Comparison of ENCODE assay signal across 14 cellular contexts in genomic region chr16:67860589-67861398, GRCh38. TPM values are rescaled to one million over a fixed set of nuclear protein-coding genes. Genes with fewer than 3 reads are reported as not detected.
DNase-seq lines count a peak whose midpoint lies in the region; ATAC-seq, FAIRE-seq and TF ChIP-seq lines count a peak whose summit lies in the region.
"Had no signal": no experiment of that assay in that cellular context is flagged by ENCODE, and none has a peak within 500 bp of the region (broad histone marks: within the 10 kb centered on the region; RNA-seq: fewer than 3 reads in every experiment).

No MANE protein-coding gene starts in this region.

- peak overlapping the region; percentile 79 for H3K27ac Mint-ChIP-seq in type B pancreatic cell

- no peak for DNase-seq in left ventricle myocardium inferior
- no peak for DNase-seq in left ventricle myocardium superior
- no peak for DNase-seq in GM12878 (ENCODE audit: low read depth, low spot score)
- no peak for DNase-seq in right cardiac atrium
- DNase-seq in type B pancreatic cell (ENCODE audit: extremely low spot score, unreplicated experiment) = no peak
- DNase-seq in ACHN = no peak
- no peak for DNase-seq in activated CD8-positive, alpha-beta memory T cell treated with anti-CD3 and anti-CD28 coated beads, Interleukin-2, amount 50 U/mL, for 4 hours
- DNase-seq: activated CD8-positive, alpha-beta memory T cell treated with anti-CD3 and anti-CD28 coated beads for 24 hours; KBM-7; NCI-H446 treated with DMSO at 0.1 percent for 48 hours; nucleus accumbens had no signal

- TF ChIP-seq POLR2A in GM12878 (IDR thresholded peaks at IDR 0.05; ENCODE audit: low read depth, low read length) = no peak

- 85% methylated on average over 8 of the region's 8 CpGs for WGBS in GM12878 (ENCODE audit: insufficient coverage, insufficient replicate concordance, low lambda C conversion rate, missing lambda C conversion rate)
- WGBS in right cardiac atrium = 76% methylated on average over 8 of the region's 8 CpGs

- H3K27ac ChIP-seq in left ventricle myocardium inferior (replicated peaks) = peak overlapping the region; percentile 93
- no peak overlapping the region for H3K27ac ChIP-seq in GM12878 (ENCODE audit: control insufficient read depth, insufficient read depth)
- peak overlapping the region; percentile 100 for H3K27ac ChIP-seq in right cardiac atrium (ENCODE audit: low read length)
- H3K27ac ChIP-seq: C4-2B, SK-N-MC had no signal

- H3K27me3 ChIP-seq in left ventricle myocardium inferior (ENCODE audit: low read depth) (no peaks in the 10 kb centered on the region), GM12878 (replicated peaks in 1 of 2; ENCODE audit: control insufficient read depth in 2 of 2, insufficient read depth in 2 of 2, low read length in 1 of 2) (no peaks in the 10 kb centered on the region), right cardiac atrium (ENCODE audit: control insufficient read depth, insufficient read depth) (no peaks in the 10 kb centered on the region)

- H3K9ac ChIP-seq in GM12878 (ENCODE audit: control insufficient read depth, insufficient read depth, low read length) = no peak overlapping the region

- H3K27me3 Mint-ChIP-seq in type B pancreatic cell = no peaks in the 10 kb centered on the region

- SMC1A ChIA-PET in GM12878 (lab: Charles Lee; ENCODE audit: uncharacterized antibody, unreplicated experiment) = interaction anchor here (0.9 kb wide), 1 partner anchor 18 kb away, joined by 3 read pairs; no protein-coding TSS in a partner anchor

- no peak for FAIRE-seq in GM12878 (lab: Jason Lieb, UNC)

- H3K9me3 Mint-ChIP-seq in type B pancreatic cell = no peaks in the 10 kb centered on the region

- H3K36me3 ChIP-seq in left ventricle myocardium inferior (peaks cover 19% of the 10 kb centered on the region), GM12878 (ENCODE audit: control insufficient read depth in 2 of 2, insufficient read depth in 2 of 2, low read length in 1 of 2) (peaks cover 4 to 13% of the 10 kb centered on the region in 2 experiments; a peak in 3 of 4 replicates)

- H3K4me3 ChIP-seq in left ventricle myocardium inferior (no peak overlapping the region), GM12878 (no peak overlapping the region), right cardiac atrium (ENCODE audit: low read length) (no peak overlapping the region)
- H3K4me3 ChIP-seq: SK-N-MC had no signal

- POLR2A ChIA-PET in GM12878 (lab: Charles Lee) = no interaction called here

- ATAC-seq in left ventricle myocardium superior (no peak), GM12878 (no peak), right cardiac atrium (no peak), HG02981 (IDR thresholded peaks at IDR 0.05; ENCODE audit: unreplicated experiment) (no peak)

- BruUV-seq in GM12878 (replicated peaks; lab: Mats Ljungman, UMichigan) = no TSS peak

- peaks cover 18% of the 10 kb centered on the region for H3K36me3 Mint-ChIP-seq in type B pancreatic cell

- in situ Hi-C loops in GM12878 (cut with MboI) (no loop called here), ACHN (cut with HindIII; ENCODE audit: low pct_ligation_motif_present, low pct_unique_long_range_greater_than_20kb, low sequenced_read_pairs) (no loop called here)

- 0 out of 2 replicates have a peak, but pooled peaks cover 9% of the 10 kb centered on the region for H4K20me1 ChIP-seq in GM12878 (ENCODE audit: control insufficient read depth, insufficient read depth)

- no peak for TF ChIP-seq CTCF in left ventricle myocardium inferior (IDR thresholded peaks at IDR 0.05; ENCODE audit: borderline replicate concordance)
- no peak for TF ChIP-seq CTCF in GM12878 (IDR thresholded peaks at IDR 0.05 in 2 of 3, conservative IDR thresholded peaks at IDR 0.05 in 1 of 3; ENCODE audit: control insufficient read depth in 2 of 3, extremely low read depth in 1 of 3, insufficient read depth in 1 of 3, low read depth in 3 of 3, low read length in 3 of 3)
- TF ChIP-seq CTCF in type B pancreatic cell (conservative IDR thresholded peaks at IDR 0.05) = no peak

- H2AFZ ChIP-seq in GM12878 (ENCODE audit: control insufficient read depth, low read depth, low read length) = no peak overlapping the region

- no peak overlapping the region for H3K4me2 ChIP-seq in GM12878 (ENCODE audit: control insufficient read depth, insufficient read depth)

- peaks cover 43% of the 10 kb centered on the region for H3K79me2 ChIP-seq in GM12878 (ENCODE audit: control insufficient read depth, insufficient read depth, low read length)

- RAD21 ChIA-PET in GM12878 (lab: Charles Lee; ENCODE audit: unreplicated experiment) = no interaction called here

- CTCF ChIA-PET in GM12878 (lab: Yijun Ruan, JAX) = interaction anchor here (1.4 to 6.5 kb wide), 2 partner anchors 9 to 45 kb away, joined by 3 to 53 read pairs; no protein-coding TSS in a partner anchor

- H3K9me3 ChIP-seq in left ventricle myocardium inferior (replicated peaks) (no peaks in the 10 kb centered on the region), GM12878 (replicated peaks; ENCODE audit: control insufficient read depth, insufficient read depth, low read length) (no peaks in the 10 kb centered on the region), right cardiac atrium (ENCODE audit: control insufficient read depth, low read length) (no peaks in the 10 kb centered on the region)

- no peak for TF ChIP-seq EP300 in GM12878 (IDR thresholded peaks at IDR 0.05; ENCODE audit: borderline replicate concordance in 1 of 2, control insufficient read depth in 1 of 2, low read depth in 2 of 2, low read length in 2 of 2)

- H3K4me1 ChIP-seq in left ventricle myocardium inferior = peaks cover 96% of the 10 kb centered on the region
- no peaks in the 10 kb centered on the region for H3K4me1 ChIP-seq in GM12878 (ENCODE audit: control insufficient read depth, insufficient read depth, low read length)
- H3K4me1 ChIP-seq in right cardiac atrium (ENCODE audit: control insufficient read depth, insufficient read depth, low read length) = peaks cover 48% of the 10 kb centered on the region

- H3K4me3 Mint-ChIP-seq in type B pancreatic cell = no peak overlapping the region

- TF ChIP-seq RAD21 in GM12878 (IDR thresholded peaks at IDR 0.05; ENCODE audit: insufficient read depth, low read depth, low read length) = no peak

- peaks cover 30% of the 10 kb centered on the region for H3K4me1 Mint-ChIP-seq in type B pancreatic cell (ENCODE audit: unreplicated experiment)

- intact Hi-C loops in left ventricle myocardium inferior (cut with micrococcal nuclease) = no loop called here
- intact Hi-C loops in left ventricle myocardium superior (cut with micrococcal nuclease) = no loop called here
- intact Hi-C loops in GM12878 (cut with micrococcal nuclease; ENCODE audit: unreplicated experiment) = no loop called here
- intact Hi-C loops in right cardiac atrium (cut with DNase I) = no loop called here

RNA-seq across cellular contexts. Expression of gene EDC4, which starts 12.1 kb away (rescaled TPM):
- total RNA-seq in left ventricle myocardium inferior (33.2 TPM), left ventricle myocardium superior (31.8 TPM), GM12878 (2014; rRNA removed) (50.3 and 53.7 TPM in 2 replicates), GM12878 (2014; rRNA removed; fragmentation: Illumina TruSeq; extraction: Trizol) (38.1 and 42.1 TPM in 2 replicates), GM12878 (2021) (71.7 and 78.5 TPM in 2 replicates), right cardiac atrium (10 to 100 TPM; 29.7 to 35.6 (median 31.9) TPM), type B pancreatic cell (ENCODE audit: low replicate concordance) (77.5 and 81.1 TPM in 2 replicates)
- 75.8 and 77.6 TPM in 2 replicates for total RNA-seq in GM12878 (2013; cell fraction: nucleolus; rRNA removed)
- polyA plus RNA-seq in GM12878 (2011; ENCODE audit: low read depth) = 26.0 TPM
- polyA plus RNA-seq in GM12878 (2011; rRNA removed) (18.7 and 37.8 TPM in 2 replicates), GM12878 (2014; fragmentation: Illumina TruSeq; extraction: Trizol) (24.1 and 53.0 TPM in 2 replicates), GM12878 (2014; fragmentation: Nextera tagmentation; extraction: Ambion mirVana) (1 to 10 TPM; 1.2 to 2.2 TPM), GM12878 (2014; rRNA removed) (56.1 and 63.2 TPM in 2 replicates), GM12878 (2016; fragmentation: Nextera tagmentation; extraction: Ambion mirVana) (10 to 100 TPM; 82.2 to 86.0 TPM), right cardiac atrium (21.7 TPM)
- 47.8 and 57.6 TPM in 2 replicates for polyA plus RNA-seq in GM12878 (2011; cell fraction: cytosol; rRNA removed)
- 232 and 265 TPM in 2 replicates for polyA plus RNA-seq in GM12878 (2011; cell fraction: nucleus; rRNA removed)
- polyA plus RNA-seq in GM12878 (2012) = 44.4 and 51.4 TPM in 2 replicates
- polyA minus RNA-seq in GM12878 (2011; rRNA and poly(A)+ RNA removed) = 70.8 and 109 TPM in 2 replicates
- polyA minus RNA-seq in GM12878 (2011; cell fraction: cytosol; rRNA and poly(A)+ RNA removed) = 38.8 and 51.8 TPM in 2 replicates
- polyA minus RNA-seq in GM12878 (2011; cell fraction: nucleus; rRNA and poly(A)+ RNA removed) = 39.8 and 66.8 TPM in 2 replicates

RNA-seq across cellular contexts. Expression of gene CENPT, which starts 13.3 kb away (rescaled TPM):
- total RNA-seq in left ventricle myocardium inferior (20.2 TPM), left ventricle myocardium superior (20.8 TPM), GM12878 (2014; rRNA removed) (26.7 and 29.0 TPM in 2 replicates), GM12878 (2014; rRNA removed; fragmentation: Illumina TruSeq; extraction: Trizol) (14.9 and 15.1 TPM in 2 replicates), GM12878 (2021) (31.4 and 36.6 TPM in 2 replicates), right cardiac atrium (10 to 100 TPM; 24.3 to 29.0 (median 27.4) TPM), type B pancreatic cell (ENCODE audit: low replicate concordance) (67.6 and 74.2 TPM in 2 replicates)
- 55.0 and 58.0 TPM in 2 replicates for total RNA-seq in GM12878 (2013; cell fraction: nucleolus; rRNA removed)
- 15.2 TPM for polyA plus RNA-seq in GM12878 (2011; ENCODE audit: low read depth)
- polyA plus RNA-seq in GM12878 (2011; rRNA removed) (16.2 and 22.4 TPM in 2 replicates), GM12878 (2014; fragmentation: Illumina TruSeq; extraction: Trizol) (9.4 and 20.1 TPM in 2 replicates), GM12878 (2014; fragmentation: Nextera tagmentation; extraction: Ambion mirVana) (1 to 10 TPM; 1.1 to 5.7 TPM), GM12878 (2014; rRNA removed) (44.4 and 51.2 TPM in 2 replicates), GM12878 (2016; fragmentation: Nextera tagmentation; extraction: Ambion mirVana) (10 to 100 TPM; 41.7 to 45.7 TPM), right cardiac atrium (26.7 TPM)
- 29.9 and 40.6 TPM in 2 replicates for polyA plus RNA-seq in GM12878 (2011; cell fraction: cytosol; rRNA removed)
- polyA plus RNA-seq in GM12878 (2011; cell fraction: nucleus; rRNA removed) = 311 and 313 TPM in 2 replicates
- 30.9 and 36.2 TPM in 2 replicates for polyA plus RNA-seq in GM12878 (2012)
- polyA minus RNA-seq in GM12878 (2011; rRNA and poly(A)+ RNA removed) = 8.7 and 19.5 TPM in 2 replicates
- 8.7 and 11.4 TPM in 2 replicates for polyA minus RNA-seq in GM12878 (2011; cell fraction: cytosol; rRNA and poly(A)+ RNA removed)
- 29.0 and 39.4 TPM in 2 replicates for polyA minus RNA-seq in GM12878 (2011; cell fraction: nucleus; rRNA and poly(A)+ RNA removed)

RNA-seq across cellular contexts. Expression of gene NUTF2, which starts 14.1 kb away (rescaled TPM):
- 73.6 TPM for total RNA-seq in left ventricle myocardium inferior
- 84.4 TPM for total RNA-seq in left ventricle myocardium superior
- total RNA-seq in GM12878 (2013; cell fraction: nucleolus; rRNA removed) = 39.9 and 49.1 TPM in 2 replicates
- 116 and 120 TPM in 2 replicates for total RNA-seq in GM12878 (2014; rRNA removed)
- 113 and 129 TPM in 2 replicates for total RNA-seq in GM12878 (2014; rRNA removed; fragmentation: Illumina TruSeq; extraction: Trizol)
- 128 and 130 TPM in 2 replicates for total RNA-seq in GM12878 (2021)
- polyA plus RNA-seq in GM12878 (2011; ENCODE audit: low read depth) = 66.0 TPM
- polyA plus RNA-seq in GM12878 (2011; rRNA removed) = 83.7 and 155 TPM in 2 replicates
- 219 and 321 TPM in 2 replicates for polyA plus RNA-seq in GM12878 (2011; cell fraction: cytosol; rRNA removed)
- 147 and 148 TPM in 2 replicates for polyA plus RNA-seq in GM12878 (2011; cell fraction: nucleus; rRNA removed)
- 129 and 131 TPM in 2 replicates for polyA plus RNA-seq in GM12878 (2012)
- polyA plus RNA-seq in GM12878 (2014; fragmentation: Illumina TruSeq; extraction: Trizol) = 152 and 185 TPM in 2 replicates
- 100 to 1,000 TPM; 220 to 245 TPM for polyA plus RNA-seq in GM12878 (2014; fragmentation: Nextera tagmentation; extraction: Ambion mirVana)
- polyA plus RNA-seq in GM12878 (2014; rRNA removed) = 212 and 231 TPM in 2 replicates
- polyA plus RNA-seq in GM12878 (2016; fragmentation: Nextera tagmentation; extraction: Ambion mirVana) = 100 to 1,000 TPM; 323 to 342 TPM
- polyA minus RNA-seq in GM12878 (2011; rRNA and poly(A)+ RNA removed) = 273 and 286 TPM in 2 replicates
- polyA minus RNA-seq in GM12878 (2011; cell fraction: cytosol; rRNA and poly(A)+ RNA removed) = 99.0 and 131 TPM in 2 replicates
- polyA minus RNA-seq in GM12878 (2011; cell fraction: nucleus; rRNA and poly(A)+ RNA removed) = 32.8 and 49.0 TPM in 2 replicates
- total RNA-seq in right cardiac atrium = 10 to 100 TPM; 66.6 to 80.7 (median 68.2) TPM
- 125 TPM for polyA plus RNA-seq in right cardiac atrium
- 144 and 149 TPM in 2 replicates for total RNA-seq in type B pancreatic cell (ENCODE audit: low replicate concordance)

RNA-seq across cellular contexts. Expression of gene THAP11, which starts 18.7 kb away (rescaled TPM):
- 31.4 TPM for total RNA-seq in left ventricle myocardium inferior
- total RNA-seq in left ventricle myocardium superior = 32.6 TPM
- total RNA-seq in GM12878 (2013; cell fraction: nucleolus; rRNA removed) = 7.5 and 9.4 TPM in 2 replicates
- total RNA-seq in GM12878 (2014; rRNA removed) = 31.9 and 35.8 TPM in 2 replicates
- total RNA-seq in GM12878 (2014; rRNA removed; fragmentation: Illumina TruSeq; extraction: Trizol) = 12.7 and 13.6 TPM in 2 replicates
- 27.3 and 30.0 TPM in 2 replicates for total RNA-seq in GM12878 (2021)
- polyA plus RNA-seq in GM12878 (2011; ENCODE audit: low read depth) = 10.3 TPM
- polyA plus RNA-seq in GM12878 (2011; rRNA removed) = 21.9 and 30.6 TPM in 2 replicates
- polyA plus RNA-seq in GM12878 (2011; cell fraction: cytosol; rRNA removed) = 33.7 and 42.8 TPM in 2 replicates
- polyA plus RNA-seq in GM12878 (2011; cell fraction: nucleus; rRNA removed) = 18.9 and 22.1 TPM in 2 replicates
- 14.7 and 15.7 TPM in 2 replicates for polyA plus RNA-seq in GM12878 (2012)
- polyA plus RNA-seq in GM12878 (2014; fragmentation: Illumina TruSeq; extraction: Trizol) = 6.5 and 10.9 TPM in 2 replicates
- polyA plus RNA-seq in GM12878 (2014; fragmentation: Nextera tagmentation; extraction: Ambion mirVana) = 1 to 10 TPM; 2.5 to 7.7 TPM
- polyA plus RNA-seq in GM12878 (2014; rRNA removed) = 27.5 TPM in 2 replicates
- 10 to 100 TPM; 15.3 to 36.7 TPM for polyA plus RNA-seq in GM12878 (2016; fragmentation: Nextera tagmentation; extraction: Ambion mirVana)
- 20.9 and 25.8 TPM in 2 replicates for polyA minus RNA-seq in GM12878 (2011; rRNA and poly(A)+ RNA removed)
- polyA minus RNA-seq in GM12878 (2011; cell fraction: cytosol; rRNA and poly(A)+ RNA removed) = 9.9 and 13.7 TPM in 2 replicates
- polyA minus RNA-seq in GM12878 (2011; cell fraction: nucleus; rRNA and poly(A)+ RNA removed) = 7.6 and 9.6 TPM in 2 replicates
- total RNA-seq in right cardiac atrium = 10 to 100 TPM; 27.5 to 34.0 (median 32.0) TPM
- polyA plus RNA-seq in right cardiac atrium = 20.8 TPM
- total RNA-seq in type B pancreatic cell (ENCODE audit: low replicate concordance) = 25.5 and 35.1 TPM in 2 replicates

RNA-seq across cellular contexts. Expression of gene NRN1L, which starts 23.9 kb away (rescaled TPM):
- total RNA-seq in left ventricle myocardium inferior = 0.49 TPM
- not detected for total RNA-seq in left ventricle myocardium superior
- not detected in 2 replicates for total RNA-seq in GM12878 (2013; cell fraction: nucleolus; rRNA removed)
- 0.40 TPM in 1 of 2 replicates, not detected in the other for total RNA-seq in GM12878 (2014; rRNA removed)
- not detected in 2 replicates for total RNA-seq in GM12878 (2014; rRNA removed; fragmentation: Illumina TruSeq; extraction: Trizol)
- 0.92 TPM in 1 of 2 replicates, not detected in the other for total RNA-seq in GM12878 (2021)
- polyA plus RNA-seq in GM12878 (2011; ENCODE audit: low read depth) = not detected
- 0.20 TPM in 1 of 2 replicates, not detected in the other for polyA plus RNA-seq in GM12878 (2011; rRNA removed)
- 0.31 and 0.60 TPM in 2 replicates for polyA plus RNA-seq in GM12878 (2011; cell fraction: cytosol; rRNA removed)
- polyA plus RNA-seq in GM12878 (2011; cell fraction: nucleus; rRNA removed) = 4.7 and 5.7 TPM in 2 replicates
- polyA plus RNA-seq in GM12878 (2012) = 0.81 and 2.4 TPM in 2 replicates
- polyA plus RNA-seq in GM12878 (2014; fragmentation: Illumina TruSeq; extraction: Trizol) = 0.28 TPM in 1 of 2 replicates, not detected in the other
- under 1 TPM in 1 of 2 experiments, not detected in 1; 0.11 TPM for polyA plus RNA-seq in GM12878 (2014; fragmentation: Nextera tagmentation; extraction: Ambion mirVana)
- 0.60 and 0.99 TPM in 2 replicates for polyA plus RNA-seq in GM12878 (2014; rRNA removed)
- polyA plus RNA-seq in GM12878 (2016; fragmentation: Nextera tagmentation; extraction: Ambion mirVana) = under 1 TPM in 1 of 2 experiments, not detected in 1; 0.21 TPM
- 0.36 TPM in 1 of 2 replicates, not detected in the other for polyA minus RNA-seq in GM12878 (2011; rRNA and poly(A)+ RNA removed)
- polyA minus RNA-seq in GM12878 (2011; cell fraction: cytosol; rRNA and poly(A)+ RNA removed) = not detected in 2 replicates
- 0.48 TPM in 1 of 2 replicates, not detected in the other for polyA minus RNA-seq in GM12878 (2011; cell fraction: nucleus; rRNA and poly(A)+ RNA removed)
- under 1 TPM in 1 of 4 donors, not detected in 3; 0.53 TPM for total RNA-seq in right cardiac atrium
- polyA plus RNA-seq in right cardiac atrium = 0.41 TPM
- 0.80 and 1.1 TPM in 2 replicates for total RNA-seq in type B pancreatic cell (ENCODE audit: low replicate concordance)
